ENCODE assay signal across 20 cellular contexts in the genomic region with DNA sequence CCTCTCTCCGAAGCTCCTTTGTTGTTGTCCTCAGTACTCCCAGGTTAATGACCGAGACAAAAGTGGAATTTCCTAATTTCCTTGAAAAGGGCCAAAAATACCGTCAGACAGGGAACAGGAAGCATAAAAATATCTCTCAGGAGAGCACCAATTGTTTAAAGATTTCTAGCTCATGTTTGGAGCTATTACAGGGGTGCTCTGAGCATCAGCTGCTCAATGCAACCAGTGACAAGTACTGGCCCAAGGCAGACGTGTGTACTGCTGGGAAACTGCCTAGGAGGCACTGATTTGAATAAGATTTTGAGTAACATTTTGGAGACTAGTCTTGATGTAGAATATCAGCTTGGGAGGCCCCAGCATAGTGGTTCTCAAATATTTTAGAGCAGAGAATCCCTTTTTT. TPM values are rescaled to one million over a fixed set of nuclear protein-coding genes. Genes with fewer than 3 reads are reported as not detected.
DNase-seq lines count a peak whose midpoint lies in the region; ATAC-seq and TF ChIP-seq lines count a peak whose summit lies in the region.
"Had no signal": no experiment of that assay in that cellular context is flagged by ENCODE, and none has a peak within 500 bp of the region (broad histone marks: within the 10 kb centered on the region; RNA-seq: fewer than 3 reads in every experiment).

No MANE protein-coding gene starts in this region.

- TF ChIP-seq POLR2A in breast epithelium (IDR thresholded peaks at IDR 0.05), result no peak
- no peak for TF ChIP-seq POLR2A in vagina (IDR thresholded peaks at IDR 0.05)

- no peaks in the 10 kb centered on the region for H3K36me3 Mint-ChIP-seq in MCF 10A (ENCODE audit: insufficient read depth, unreplicated experiment)
- H3K36me3 Mint-ChIP-seq: IgD-negative memory B cell had no signal

- CTCF ChIA-PET in MCF 10A (lab: Yijun Ruan, JAX), result interaction anchor here (0.5 to 1.3 kb wide), 4 partner anchors 15 to 313 kb away, joined by 3 to 4 read pairs (median 3); no protein-coding TSS in a partner anchor

- H3K4me1 ChIP-seq in breast epithelium (no peaks in the 10 kb centered on the region), rectal smooth muscle tissue (ENCODE audit: control insufficient read depth, insufficient read depth, low read length) (peaks cover 49% of the 10 kb centered on the region), vagina (peaks cover 77% of the 10 kb centered on the region)

- H3K9me3 Mint-ChIP-seq in MCF 10A (ENCODE audit: unreplicated experiment), result no peaks in the 10 kb centered on the region
- H3K9me3 Mint-ChIP-seq: IgD-negative memory B cell had no signal

- H3K4me3 ChIP-seq in breast epithelium (no peak overlapping the region), rectal smooth muscle tissue (ENCODE audit: low read length) (no peak overlapping the region), vagina (no peak overlapping the region)
- H3K4me3 ChIP-seq: coronary artery, SJSA1 had no signal

- H3K4me3 Mint-ChIP-seq in MCF 10A (ENCODE audit: unreplicated experiment), result no peak overlapping the region
- H3K4me3 Mint-ChIP-seq: activated CD8-positive, alpha-beta memory T cell treated with anti-CD3 and anti-CD28 coated beads, Interleukin-2, amount 10 ng/mL, durations not matched to agents 7 days and 5 days; IgD-negative memory B cell had no signal

- H3K27me3 Mint-ChIP-seq in MCF 10A (ENCODE audit: insufficient read depth, unreplicated experiment), result no peaks in the 10 kb centered on the region

- TF ChIP-seq CTCF in breast epithelium (IDR thresholded peaks at IDR 0.05) (no peak), MCF 10A (IDR thresholded peaks at IDR 0.05; ENCODE audit: unreplicated experiment) (no peak), vagina (IDR thresholded peaks at IDR 0.05) (no peak)

- H3K27ac Mint-ChIP-seq in MCF 10A (ENCODE audit: low read depth, unreplicated experiment), result no peak overlapping the region
- H3K27ac Mint-ChIP-seq: activated CD8-positive, alpha-beta memory T cell treated with anti-CD3 and anti-CD28 coated beads, Interleukin-2, amount 10 ng/mL, durations not matched to agents 7 days and 5 days; IgD-negative memory B cell had no signal

- H3K9ac ChIP-seq in rectal smooth muscle tissue (ENCODE audit: low read length), result no peak overlapping the region

- BruUV-seq in MCF 10A (replicated peaks; lab: Mats Ljungman, UMichigan), result no TSS peak

- H3K27me3 ChIP-seq in breast epithelium (no peaks in the 10 kb centered on the region), rectal smooth muscle tissue (ENCODE audit: control insufficient read depth, insufficient read depth, low read length) (no peaks in the 10 kb centered on the region), vagina (no peaks in the 10 kb centered on the region)
- H3K27me3 ChIP-seq: SJSA1 had no signal

- peaks cover 9% of the 10 kb centered on the region for H3K4me1 Mint-ChIP-seq in MCF 10A (ENCODE audit: insufficient read depth, unreplicated experiment)
- H3K4me1 Mint-ChIP-seq: IgD-negative memory B cell had no signal

- ATAC-seq in left cardiac atrium (peak; percentile 8 to 24), GM21390 (IDR thresholded peaks at IDR 0.05; ENCODE audit: unreplicated experiment) (no peak)
- ATAC-seq: activated CD8-positive, alpha-beta memory T cell treated with anti-CD3 and anti-CD28 coated beads, Interleukin-2, amount 10 ng/mL, durations not matched to agents 7 days and 5 days had no signal

- peak overlapping the region; percentile 21 to 81 for H3K27ac ChIP-seq in breast epithelium
- peak overlapping the region; percentile 73 for H3K27ac ChIP-seq in rectal smooth muscle tissue (ENCODE audit: low read depth, low read length)
- H3K27ac ChIP-seq in vagina, result peak overlapping the region; percentile 46
- H3K27ac ChIP-seq: 22Rv1, C4-2B, SJSA1 had no signal

- H3K36me3 ChIP-seq in breast epithelium (no peaks in the 10 kb centered on the region), rectal smooth muscle tissue (ENCODE audit: control insufficient read depth, insufficient read depth, low read length) (no peaks in the 10 kb centered on the region), vagina (no peaks in the 10 kb centered on the region)
- H3K36me3 ChIP-seq: SJSA1 had no signal

- DNase-seq in breast epithelium (ENCODE audit: low spot score in 2 of 2) (no peak), MCF 10A (ENCODE audit: unreplicated experiment) (no peak), left cardiac atrium (no peak), vagina (ENCODE audit: extremely low spot score in 2 of 2) (no peak), NCI-H510A treated with DMSO at 0.1 percent for 48 hours (lab: John Stamatoyannopoulos, UW) (no peak), NCI-H2171 (lab: John Stamatoyannopoulos, UW) (no peak)
- DNase-seq: activated CD8-positive, alpha-beta memory T cell treated with anti-CD3 and anti-CD28 coated beads, Interleukin-2, amount 10 ng/mL, durations not matched to agents 7 days and 5 days; activated effector memory CD4-positive, alpha-beta T cell treated with anti-CD3 and anti-CD28 coated beads, Interleukin-2, amount 50 U/mL, for 16 hours; amygdala; DMS153; midbrain; NCI-H1930; occipital lobe had no signal

- no peaks in the 10 kb centered on the region for H3K9me3 ChIP-seq in breast epithelium
- H3K9me3 ChIP-seq in vagina, result no peaks in the 10 kb centered on the region
- H3K9me3 ChIP-seq: SJSA1 had no signal

- POLR2A ChIA-PET in MCF 10A (lab: Yijun Ruan, JAX), result no interaction called here

- intact Hi-C loops in breast epithelium (cut with DNase I; ENCODE audit: low total_unique reads) (no loop called here), MCF 10A (cut with micrococcal nuclease) (no loop called here), left cardiac atrium (cut with DNase I) (no loop called here), vagina (cut with DNase I) (no loop called here)

RNA-seq across cellular contexts. Expression of a gene that starts 17.3 kb away (rescaled TPM):
- total RNA-seq in breast epithelium (100 to 1,000 TPM in 2 of 3 donors, 10 to 100 TPM in 1; 54.0 to 142 (median 129) TPM), MCF 10A (2022) (0.72 TPM in 1 of 2 replicates, not detected in the other), left cardiac atrium (10 to 100 TPM; 63.7 to 87.8 TPM), vagina (56.5 TPM)
- total RNA-seq: activated CD8-positive, alpha-beta memory T cell treated with anti-CD3 and anti-CD28 coated beads, Interleukin-2, amount 10 ng/mL, durations not matched to agents 7 days and 5 days had no signal

Comparison
In these comparisons a context has a peak if more than half of its experiments do, and no peak if none do; other contexts are left out.
1. RNA of a gene that starts 17.3 kb away (total RNA-seq): 54.0 to 142 TPM in breast epithelium, 63.7 to 87.8 TPM in left cardiac atrium and 56.5 TPM in vagina (single experiment); 0.72 TPM in MCF 10A; every median in the first group is over 10 times any median in the second.
2. Peak in every context shown above with its lines, with median percentiles within 50 percentile points of each other: H3K27ac ChIP-seq.